Comparison of ENCODE assay signal across 20 cellular contexts in genomic region chr2:74426181-74426758, GRCh38.
"Had no signal": no experiment of that assay in that cellular context is flagged by ENCODE, and none has a peak within 500 bp of the region (broad histone marks: within the 10 kb centered on the region; RNA-seq: fewer than 3 reads in every experiment).

No MANE protein-coding gene starts in this region.

- H3K27ac ChIP-seq: breast epithelium, gastroesophageal sphincter, left lung, ovary, right lobe of liver, thoracic aorta, VCaP had no signal

- H3K4me3 Mint-ChIP-seq: activated CD4-positive, alpha-beta memory T cell treated with anti-CD3 and anti-CD28 coated beads for 36 hours; activated CD4-positive, alpha-beta T cell treated with anti-CD3 and anti-CD28 coated beads for 36 hours; activated CD8-positive, alpha-beta memory T cell treated with anti-CD3 and anti-CD28 coated beads, Interleukin-2, amount 10 ng/mL, durations not matched to agents 7 days and 5 days; activated naive CD4-positive, alpha-beta T cell treated with anti-CD3 and anti-CD28 coated beads for 36 hours; activated naive CD8-positive, alpha-beta T cell treated with anti-CD3 and anti-CD28 coated beads, Interleukin-2, amount 50 U/mL, for 24 hours; dendritic cell treated with granulocyte-macrophage colony-stimulating factor and Interleukin-4, amounts not matched to agents 40 ng/mL and 50 ng/mL, for 4 days; memory B cell; stimulated activated effector memory CD8-positive, alpha-beta T cell treated with anti-CD3 and anti-CD28 coated beads, Interleukin-12 subunit alpha, Interleukin-12 subunit beta, amount 100 ng/mL, for 72 hours had no signal

- DNase-seq: activated CD4-positive, alpha-beta memory T cell treated with anti-CD3 and anti-CD28 coated beads for 36 hours; activated CD4-positive, alpha-beta T cell treated with anti-CD3 and anti-CD28 coated beads for 36 hours; activated CD8-positive, alpha-beta memory T cell treated with anti-CD3 and anti-CD28 coated beads, Interleukin-2, amount 10 ng/mL, durations not matched to agents 7 days and 5 days; activated naive CD4-positive, alpha-beta T cell treated with anti-CD3 and anti-CD28 coated beads for 36 hours; activated naive CD8-positive, alpha-beta T cell treated with anti-CD3 and anti-CD28 coated beads, Interleukin-2, amount 50 U/mL, for 24 hours; activated T-cell treated with anti-CD3 and anti-CD28 coated beads, Interleukin-2, amount 50 U/mL, for 1 hour; aorta; effector memory CD4-positive, alpha-beta T cell; islet precursor cell; left lung; ovary had no signal

- H3K9me3 ChIP-seq: breast epithelium, gastroesophageal sphincter, left lung, ovary, right lobe of liver, thoracic aorta had no signal

- H3K4me1 ChIP-seq: breast epithelium had no signal

- H3K27me3 ChIP-seq: breast epithelium, gastroesophageal sphincter, ovary, right lobe of liver had no signal

- H3K27me3 Mint-ChIP-seq: activated CD4-positive, alpha-beta memory T cell treated with anti-CD3 and anti-CD28 coated beads for 36 hours; activated CD4-positive, alpha-beta T cell treated with anti-CD3 and anti-CD28 coated beads for 36 hours; activated CD8-positive, alpha-beta memory T cell treated with anti-CD3 and anti-CD28 coated beads, Interleukin-2, amount 10 ng/mL, durations not matched to agents 7 days and 5 days; activated naive CD8-positive, alpha-beta T cell treated with anti-CD3 and anti-CD28 coated beads, Interleukin-2, amount 50 U/mL, for 24 hours; memory B cell had no signal

- H3K9me3 Mint-ChIP-seq: activated CD4-positive, alpha-beta memory T cell treated with anti-CD3 and anti-CD28 coated beads for 36 hours; activated naive CD4-positive, alpha-beta T cell treated with anti-CD3 and anti-CD28 coated beads for 36 hours; activated naive CD8-positive, alpha-beta T cell treated with anti-CD3 and anti-CD28 coated beads, Interleukin-2, amount 50 U/mL, for 24 hours; activated T-helper 2 cell treated with anti-CD3 and anti-CD28 coated beads, Interferon-gamma antibody, Interleukin-2, Interleukin-4, amounts not matched to agents 10 μg/mL and 5 μg/mL and 100 μg/mL, durations not matched to agents 14 hours and 24 hours and 36 hours; dendritic cell treated with granulocyte-macrophage colony-stimulating factor and Interleukin-4, amounts not matched to agents 40 ng/mL and 50 ng/mL, for 4 days; memory B cell; stimulated activated effector memory CD8-positive, alpha-beta T cell treated with anti-CD3 and anti-CD28 coated beads, Interleukin-12 subunit alpha, Interleukin-12 subunit beta, amount 100 ng/mL, for 72 hours had no signal

- H3K36me3 ChIP-seq: breast epithelium, ovary had no signal

- H3K27ac Mint-ChIP-seq: activated CD4-positive, alpha-beta memory T cell treated with anti-CD3 and anti-CD28 coated beads for 36 hours; activated CD4-positive, alpha-beta T cell treated with anti-CD3 and anti-CD28 coated beads for 36 hours; activated CD8-positive, alpha-beta memory T cell treated with anti-CD3 and anti-CD28 coated beads, Interleukin-2, amount 10 ng/mL, durations not matched to agents 7 days and 5 days; activated naive CD4-positive, alpha-beta T cell treated with anti-CD3 and anti-CD28 coated beads for 36 hours; activated naive CD8-positive, alpha-beta T cell treated with anti-CD3 and anti-CD28 coated beads, Interleukin-2, amount 50 U/mL, for 24 hours; activated T-helper 2 cell treated with anti-CD3 and anti-CD28 coated beads, Interferon-gamma antibody, Interleukin-2, Interleukin-4, amounts not matched to agents 10 μg/mL and 5 μg/mL and 100 μg/mL, durations not matched to agents 14 hours and 24 hours and 36 hours; dendritic cell treated with granulocyte-macrophage colony-stimulating factor and Interleukin-4, amounts not matched to agents 40 ng/mL and 50 ng/mL, for 4 days; memory B cell; stimulated activated effector memory CD8-positive, alpha-beta T cell treated with anti-CD3 and anti-CD28 coated beads, Interleukin-12 subunit alpha, Interleukin-12 subunit beta, amount 100 ng/mL, for 72 hours had no signal

- H3K4me3 ChIP-seq: breast epithelium, gastroesophageal sphincter, left lung, ovary, right lobe of liver, thoracic aorta had no signal

- ATAC-seq: activated CD4-positive, alpha-beta T cell treated with anti-CD3 and anti-CD28 coated beads for 36 hours; activated CD8-positive, alpha-beta memory T cell treated with anti-CD3 and anti-CD28 coated beads, Interleukin-2, amount 10 ng/mL, durations not matched to agents 7 days and 5 days; activated naive CD8-positive, alpha-beta T cell treated with anti-CD3 and anti-CD28 coated beads, Interleukin-2, amount 50 U/mL, for 24 hours; gastroesophageal sphincter; left lung; stimulated activated effector memory CD8-positive, alpha-beta T cell treated with anti-CD3 and anti-CD28 coated beads, Interleukin-12 subunit alpha, Interleukin-12 subunit beta, amount 100 ng/mL, for 72 hours had no signal
